Comparison of ENCODE assay signal across 9 cellular contexts in genomic region chr13:75803175-75803611, GRCh38.
DNase-seq lines count a peak whose midpoint lies in the region; ATAC-seq and TF ChIP-seq lines count a peak whose summit lies in the region.
"Had no signal": no experiment of that assay in that cellular context is flagged by ENCODE, and none has a peak within 500 bp of the region (broad histone marks: within the 10 kb centered on the region; RNA-seq: fewer than 3 reads in every experiment).

No MANE protein-coding gene starts in this region.

- ATAC-seq in HG03095 (IDR thresholded peaks at IDR 0.05; ENCODE audit: unreplicated experiment) (peak; percentile 68), left lung (peak; percentile 63)

- intact Hi-C loops in left lung (cut with DNase I): no loop called here

- no peaks in the 10 kb centered on the region for H3K9me3 Mint-ChIP-seq in T-helper 1 cell treated with Interleukin-12 subunit alpha and Interleukin-12 subunit beta and Interleukin-4 antibody, amounts not matched to agents 30 μg/mL and 1 μg/mL, for 36 hours

- H3K27ac ChIP-seq in left lung (no peak overlapping the region), brain microvascular endothelial cell (no peak overlapping the region)
- H3K27ac ChIP-seq: 22Rv1 had no signal

- peaks cover 0 to 4% of the 10 kb centered on the region in 2 donors for H3K4me1 ChIP-seq in left lung

- DNase-seq in NCI-H2107 treated with DMSO at 0.1 percent for 48 hours (lab: John Stamatoyannopoulos, UW; ENCODE audit: unreplicated experiment) (peak; percentile 52), NCI-H2107 (lab: John Stamatoyannopoulos, UW) (no peak), left lung (no peak), NCI-H446 (lab: John Stamatoyannopoulos, UW) (no peak), OCI-M2 (lab: John Stamatoyannopoulos, UW; ENCODE audit: unreplicated experiment) (no peak), brain microvascular endothelial cell (no peak)

- H3K9me3 ChIP-seq in left lung: no peaks in the 10 kb centered on the region

- peaks cover 33% of the 10 kb centered on the region for H3K4me1 Mint-ChIP-seq in T-helper 1 cell treated with Interleukin-12 subunit alpha and Interleukin-12 subunit beta and Interleukin-4 antibody, amounts not matched to agents 30 μg/mL and 1 μg/mL, for 36 hours (ENCODE audit: low read depth)

- no peaks in the 10 kb centered on the region for H3K27me3 ChIP-seq in left lung
- H3K27me3 ChIP-seq in brain microvascular endothelial cell (replicated peaks): no peaks in the 10 kb centered on the region

- H3K36me3 ChIP-seq in left lung: peaks cover 0 to 13% of the 10 kb centered on the region in 2 donors
- H3K36me3 ChIP-seq in brain microvascular endothelial cell (replicated peaks): peaks cover 34% of the 10 kb centered on the region

- in situ Hi-C loops in brain microvascular endothelial cell (cut with HindIII; ENCODE audit: low pct_ligation_motif_present, low sequenced_read_pairs): no loop called here

- H3K27me3 Mint-ChIP-seq in T-helper 1 cell treated with Interleukin-12 subunit alpha and Interleukin-12 subunit beta and Interleukin-4 antibody, amounts not matched to agents 30 μg/mL and 1 μg/mL, for 36 hours (ENCODE audit: low read depth): no peaks in the 10 kb centered on the region

- no peak overlapping the region for H3K4me3 ChIP-seq in left lung
- H3K4me3 ChIP-seq in brain microvascular endothelial cell (ENCODE audit: low read depth, low read length): no peak overlapping the region

- peak overlapping the region; percentile 6 for H3K27ac Mint-ChIP-seq in T-helper 1 cell treated with Interleukin-12 subunit alpha and Interleukin-12 subunit beta and Interleukin-4 antibody, amounts not matched to agents 30 μg/mL and 1 μg/mL, for 36 hours

- no peak for TF ChIP-seq CTCF in left lung (IDR thresholded peaks at IDR 0.05)
- no peak for TF ChIP-seq CTCF in brain microvascular endothelial cell (IDR thresholded peaks at IDR 0.05; ENCODE audit: low read depth, low read length, missing control alignments)

- H3K36me3 Mint-ChIP-seq in T-helper 1 cell treated with Interleukin-12 subunit alpha and Interleukin-12 subunit beta and Interleukin-4 antibody, amounts not matched to agents 30 μg/mL and 1 μg/mL, for 36 hours (ENCODE audit: low read depth): peaks cover 2% of the 10 kb centered on the region

- no peak overlapping the region for H3K4me3 Mint-ChIP-seq in T-helper 1 cell treated with Interleukin-12 subunit alpha and Interleukin-12 subunit beta and Interleukin-4 antibody, amounts not matched to agents 30 μg/mL and 1 μg/mL, for 36 hours
